30 cellular contexts compared by ENCODE assay signal in genomic region chr7:50022451-50022850, GRCh38.
"Had no signal": no experiment of that assay in that cellular context is flagged by ENCODE, and none has a peak within 500 bp of the region (broad histone marks: within the 10 kb centered on the region; RNA-seq: fewer than 3 reads in every experiment).

No MANE protein-coding gene starts in this region.

- H3K27me3 Mint-ChIP-seq: activated CD8-positive, alpha-beta T cell treated with anti-CD3 and anti-CD28 coated beads for 36 hours had no signal

- H3K4me3 Mint-ChIP-seq: activated CD4-positive, alpha-beta T cell treated with anti-CD3 and anti-CD28 coated beads, Interleukin-2, amount 10 ng/mL, durations not matched to agents 24 days and 14 days; activated CD8-positive, alpha-beta T cell treated with anti-CD3 and anti-CD28 coated beads for 36 hours; activated naive CD8-positive, alpha-beta T cell treated with anti-CD3 and anti-CD28 coated beads for 36 hours; activated T-cell treated with anti-CD3 and anti-CD28 coated beads, Interleukin-2, amount 50 U/mL, for 72 hours; activated T-helper 17 cell treated with anti-CD3 and anti-CD28 coated beads, Interleukin-2, amount 50 U/mL, for 72 hours had no signal

- H3K9me3 Mint-ChIP-seq: activated CD4-positive, alpha-beta T cell treated with anti-CD3 and anti-CD28 coated beads, Interleukin-2, amount 10 ng/mL, durations not matched to agents 24 days and 14 days; activated CD8-positive, alpha-beta T cell treated with anti-CD3 and anti-CD28 coated beads for 36 hours; activated naive CD8-positive, alpha-beta T cell treated with anti-CD3 and anti-CD28 coated beads for 36 hours had no signal

- H3K36me3 ChIP-seq: brain microvascular endothelial cell, WERI-Rb-1 had no signal

- H3K27ac ChIP-seq: brain microvascular endothelial cell, WERI-Rb-1 had no signal

- ATAC-seq: activated CD8-positive, alpha-beta T cell treated with anti-CD3 and anti-CD28 coated beads for 36 hours; activated T-cell treated with anti-CD3 and anti-CD28 coated beads, Interleukin-2, amount 50 U/mL, for 72 hours; activated T-helper 17 cell treated with anti-CD3 and anti-CD28 coated beads, Interleukin-2, amount 50 U/mL, for 72 hours had no signal

- DNase-seq: activated CD4-positive, alpha-beta T cell treated with anti-CD3 and anti-CD28 coated beads for 1 hour; activated CD4-positive, alpha-beta T cell treated with anti-CD3 and anti-CD28 coated beads, Interleukin-2, amount 10 ng/mL, durations not matched to agents 24 days and 14 days; activated CD4-positive, alpha-beta T cell treated with anti-CD3 and anti-CD28 coated beads, Interleukin-2, amount 50 U/mL, for 4 hours; activated CD4-positive, CD25-positive, alpha-beta regulatory T cell; activated CD8-positive, alpha-beta T cell treated with anti-CD3 and anti-CD28 coated beads for 36 hours; activated effector memory CD4-positive, alpha-beta T cell treated with anti-CD3 and anti-CD28 coated beads, Interleukin-2, amount 50 U/mL, for 16 hours; activated naive CD4-positive, alpha-beta T cell; activated naive CD4-positive, alpha-beta T cell treated with anti-CD3 and anti-CD28 coated beads, Interleukin-2, amount 50 U/mL, for 16 hours; activated naive CD8-positive, alpha-beta T cell treated with anti-CD3 and anti-CD28 coated beads for 36 hours; activated T-cell treated with anti-CD3 and anti-CD28 coated beads, Interleukin-2, amount 50 U/mL, for 1 hour; activated T-cell treated with anti-CD3 and anti-CD28 coated beads, Interleukin-2, amount 50 U/mL, for 72 hours; amniotic stem cell; aorta; brain microvascular endothelial cell; central memory CD4-positive, alpha-beta T cell; NCI-H1105; NCI-H1417 treated with DMSO at 0.1 percent for 48 hours; NCI-H1694; NCI-H1930; NCI-H2107; NCI-H2171; NCI-H510A; NCI-H526; NCI-H748 treated with DMSO at 0.1 percent for 48 hours; OCI-M1; Right ventricle myocardium superior; T1000; WERI-Rb-1 had no signal

- H3K36me3 Mint-ChIP-seq: activated naive CD8-positive, alpha-beta T cell treated with anti-CD3 and anti-CD28 coated beads for 36 hours had no signal

- H3K27ac Mint-ChIP-seq: activated CD4-positive, alpha-beta T cell treated with anti-CD3 and anti-CD28 coated beads, Interleukin-2, amount 10 ng/mL, durations not matched to agents 24 days and 14 days; activated CD8-positive, alpha-beta T cell treated with anti-CD3 and anti-CD28 coated beads for 36 hours; activated naive CD8-positive, alpha-beta T cell treated with anti-CD3 and anti-CD28 coated beads for 36 hours; activated T-cell treated with anti-CD3 and anti-CD28 coated beads, Interleukin-2, amount 50 U/mL, for 72 hours; activated T-helper 17 cell treated with anti-CD3 and anti-CD28 coated beads, Interleukin-2, amount 50 U/mL, for 72 hours had no signal

- H3K27me3 ChIP-seq: brain microvascular endothelial cell had no signal

- H3K4me1 Mint-ChIP-seq: activated CD4-positive, alpha-beta T cell treated with anti-CD3 and anti-CD28 coated beads, Interleukin-2, amount 10 ng/mL, durations not matched to agents 24 days and 14 days; activated naive CD8-positive, alpha-beta T cell treated with anti-CD3 and anti-CD28 coated beads for 36 hours; activated T-helper 17 cell treated with anti-CD3 and anti-CD28 coated beads, Interleukin-2, amount 50 U/mL, for 72 hours had no signal

- FAIRE-seq: colon had no signal
